ENCODE assay signal across 18 cellular contexts in the genomic region with DNA sequence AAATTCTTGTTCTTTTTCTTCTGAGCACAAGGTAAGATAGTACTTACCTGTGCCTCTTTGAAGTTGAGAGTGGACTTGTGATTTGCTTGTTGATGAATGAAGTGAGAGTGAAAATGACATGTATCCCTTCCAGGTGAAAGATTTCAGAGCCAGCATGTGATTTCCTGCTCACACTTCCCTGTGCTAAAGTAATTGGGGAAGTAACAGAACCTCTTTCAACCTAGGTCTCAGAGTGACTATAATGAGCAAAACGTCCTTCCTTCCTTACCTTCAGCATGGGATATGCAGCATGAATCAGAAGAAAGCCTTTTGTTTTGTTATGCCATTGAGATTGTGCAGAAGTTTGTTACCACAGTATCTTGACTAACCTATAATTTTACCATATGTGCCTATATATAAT. TPM values are rescaled to one million over a fixed set of nuclear protein-coding genes. Genes with fewer than 3 reads are reported as not detected.
DNase-seq lines count a peak whose midpoint lies in the region; ATAC-seq and TF ChIP-seq lines count a peak whose summit lies in the region.
"Had no signal": no experiment of that assay in that cellular context is flagged by ENCODE, and none has a peak within 500 bp of the region (broad histone marks: within the 10 kb centered on the region; RNA-seq: fewer than 3 reads in every experiment).

No MANE protein-coding gene starts in this region.

- H3K27ac ChIP-seq in trophoblast cell (ENCODE audit: low read depth, low read length) (no peak overlapping the region), tibial artery (no peak overlapping the region)
- H3K27ac ChIP-seq: BLaER1, HL-60 had no signal

- peaks cover 15% of the 10 kb centered on the region for H3K4me1 Mint-ChIP-seq in memory B cell
- H3K4me1 Mint-ChIP-seq in T-helper 17 cell: peaks cover 10% of the 10 kb centered on the region
- H3K4me1 Mint-ChIP-seq: GM23338 had no signal

- H3K27me3 ChIP-seq in trophoblast cell (ENCODE audit: insufficient read depth, low read length): no peaks in the 10 kb centered on the region
- no peaks in the 10 kb centered on the region for H3K27me3 ChIP-seq in tibial artery
- H3K27me3 ChIP-seq: BLaER1 had no signal

- no peak overlapping the region for H3K4me3 ChIP-seq in trophoblast cell (ENCODE audit: low read depth, low read length)
- H3K4me3 ChIP-seq in tibial artery: no peak overlapping the region
- H3K4me3 ChIP-seq: BLaER1, GM23338 had no signal

- no peak overlapping the region for H3K4me2 ChIP-seq in trophoblast cell (ENCODE audit: low read length)
- H3K4me2 ChIP-seq: BLaER1, GM23338 had no signal

- H2AK5ac ChIP-seq in trophoblast cell (ENCODE audit: low read length): no peak overlapping the region

- no peak overlapping the region for H2BK120ac ChIP-seq in trophoblast cell (ENCODE audit: insufficient read depth, low read length, poor library complexity)

- no peak overlapping the region for H3K27ac Mint-ChIP-seq in memory B cell
- no peak overlapping the region for H3K27ac Mint-ChIP-seq in T-helper 17 cell
- H3K27ac Mint-ChIP-seq: CD14-positive monocyte, GM23338 had no signal

- H3K9ac ChIP-seq in trophoblast cell (ENCODE audit: low read length): no peak overlapping the region
- H3K9ac ChIP-seq: BLaER1 had no signal

- DNase-seq in KBM-7: peak; percentile 51
- peak; percentile 31 for DNase-seq in SKM-1 treated with dmso at 0.1 percent for 144 hours (lab: John Stamatoyannopoulos, UW; ENCODE audit: unreplicated experiment)
- DNase-seq in memory B cell (ENCODE audit: low spot score in 2 of 2): no peak
- DNase-seq in trophoblast cell: no peak
- no peak for DNase-seq in T-helper 17 cell
- DNase-seq in tibial artery: no peak
- DNase-seq: ACHN, DMS153, DMS79, GDM1, HCEC 1CT, IMR-90 had no signal

- TF ChIP-seq CTCF in tibial artery (IDR thresholded peaks at IDR 0.05): no peak

- peak; percentile 81 for ATAC-seq in memory B cell (ENCODE audit: low read depth)
- ATAC-seq in HG02973 (IDR thresholded peaks at IDR 0.05; ENCODE audit: unreplicated experiment): no peak
- no peak for ATAC-seq in T-helper 17 cell
- ATAC-seq: GM23338 had no signal

- no peak overlapping the region for H2BK5ac ChIP-seq in trophoblast cell (ENCODE audit: low read depth, low read length, poor library complexity)

- H4K8ac ChIP-seq in trophoblast cell (ENCODE audit: low read depth, low read length): no peak overlapping the region

- H3K4ac ChIP-seq in trophoblast cell (ENCODE audit: low read depth, low read length): no peak overlapping the region

- H3K79me2 ChIP-seq in trophoblast cell (ENCODE audit: control insufficient read depth, insufficient read depth, low read length, poor library complexity): no peaks in the 10 kb centered on the region

- H3K9me3 ChIP-seq in trophoblast cell (ENCODE audit: insufficient read depth, low read depth, low read length): no peaks in the 10 kb centered on the region
- H3K9me3 ChIP-seq in T-helper 17 cell (ENCODE audit: control insufficient read depth, low read length, poor library complexity, severe bottlenecking): no peaks in the 10 kb centered on the region
- H3K9me3 ChIP-seq in tibial artery: peaks cover 0 to 3% (median 0%) of the 10 kb centered on the region in 3 donors

- peak overlapping the region; percentile 40 for H3K23ac ChIP-seq in trophoblast cell (ENCODE audit: low read length)

- H3K18ac ChIP-seq in trophoblast cell (ENCODE audit: low read length): no peak overlapping the region

- H3K4me1 ChIP-seq in trophoblast cell (ENCODE audit: control insufficient read depth in 1 of 2, insufficient read depth in 2 of 2, low read length in 2 of 2): no peaks in the 10 kb centered on the region
- no peaks in the 10 kb centered on the region for H3K4me1 ChIP-seq in tibial artery
- H3K4me1 ChIP-seq: BLaER1 had no signal

- no CpG with 5 or more reads among the region's 1 CpG for WGBS in trophoblast cell (ENCODE audit: extremely low coverage, insufficient coverage, insufficient read length)

- H3K36me3 Mint-ChIP-seq in memory B cell (no peaks in the 10 kb centered on the region), T-helper 17 cell (ENCODE audit: low read depth) (peaks cover 4% of the 10 kb centered on the region)

- no peak overlapping the region for H2AFZ ChIP-seq in trophoblast cell (ENCODE audit: insufficient read depth, low read length, poor library complexity)
- H2AFZ ChIP-seq: GM23338 had no signal

- H4K12ac ChIP-seq in trophoblast cell (ENCODE audit: low read depth, low read length): no peak overlapping the region

- H3K14ac ChIP-seq in trophoblast cell (ENCODE audit: low read length): no peak overlapping the region

- H3K4me3 Mint-ChIP-seq in memory B cell (peak overlapping the region; percentile 8), T-helper 17 cell (no peak overlapping the region)
- H3K4me3 Mint-ChIP-seq: CD14-positive monocyte, GM23338 had no signal

- H3K27me3 Mint-ChIP-seq in memory B cell (no peaks in the 10 kb centered on the region), T-helper 17 cell (no peaks in the 10 kb centered on the region)
- H3K27me3 Mint-ChIP-seq: CD4-positive, alpha-beta memory T cell had no signal

- intact Hi-C loops in tibial artery (cut with DNase I; ENCODE audit: low total_unique reads): no loop called here

- no peak overlapping the region for H4K91ac ChIP-seq in trophoblast cell (ENCODE audit: low read depth, low read length)

- in situ Hi-C loops in KBM-7 (cut with MboI; ENCODE audit: low pct_unique_long_range_greater_than_20kb, low sequenced_read_pairs): no loop called here

- no peaks in the 10 kb centered on the region for H3K79me1 ChIP-seq in trophoblast cell (ENCODE audit: low read length)

- H3K36me3 ChIP-seq in trophoblast cell (ENCODE audit: control insufficient read depth in 1 of 2, insufficient read depth in 2 of 2, low read length in 2 of 2): no peaks in the 10 kb centered on the region
- H3K36me3 ChIP-seq in tibial artery: peaks cover 11 to 19% (median 14%) of the 10 kb centered on the region in 3 donors

- H2BK12ac ChIP-seq in trophoblast cell (ENCODE audit: low read length): no peak overlapping the region

- H3K9me3 Mint-ChIP-seq in memory B cell: peaks cover 2% of the 10 kb centered on the region

RNA-seq across cellular contexts. Expression of gene RAVER2, which starts 24.6 kb away (rescaled TPM):
- polyA plus RNA-seq in trophoblast cell (2013): 2.8 and 3.3 TPM in 2 replicates
- 1 to 10 TPM; 1.5 to 1.6 TPM for total RNA-seq in T-helper 17 cell

Comparison
In these comparisons a context has a peak if more than half of its experiments do, and no peak if none do; other contexts are left out.
1. DNase-seq: peak in KBM-7 (single experiment) and SKM-1 treated with dmso at 0.1 percent for 144 hours (single experiment); none in memory B cell (0 of 2), trophoblast cell (0 of 2), T-helper 17 cell (0 of 3) and tibial artery (0 of 2).